ENCODE assay signal across 8 cellular contexts in the genomic region with DNA sequence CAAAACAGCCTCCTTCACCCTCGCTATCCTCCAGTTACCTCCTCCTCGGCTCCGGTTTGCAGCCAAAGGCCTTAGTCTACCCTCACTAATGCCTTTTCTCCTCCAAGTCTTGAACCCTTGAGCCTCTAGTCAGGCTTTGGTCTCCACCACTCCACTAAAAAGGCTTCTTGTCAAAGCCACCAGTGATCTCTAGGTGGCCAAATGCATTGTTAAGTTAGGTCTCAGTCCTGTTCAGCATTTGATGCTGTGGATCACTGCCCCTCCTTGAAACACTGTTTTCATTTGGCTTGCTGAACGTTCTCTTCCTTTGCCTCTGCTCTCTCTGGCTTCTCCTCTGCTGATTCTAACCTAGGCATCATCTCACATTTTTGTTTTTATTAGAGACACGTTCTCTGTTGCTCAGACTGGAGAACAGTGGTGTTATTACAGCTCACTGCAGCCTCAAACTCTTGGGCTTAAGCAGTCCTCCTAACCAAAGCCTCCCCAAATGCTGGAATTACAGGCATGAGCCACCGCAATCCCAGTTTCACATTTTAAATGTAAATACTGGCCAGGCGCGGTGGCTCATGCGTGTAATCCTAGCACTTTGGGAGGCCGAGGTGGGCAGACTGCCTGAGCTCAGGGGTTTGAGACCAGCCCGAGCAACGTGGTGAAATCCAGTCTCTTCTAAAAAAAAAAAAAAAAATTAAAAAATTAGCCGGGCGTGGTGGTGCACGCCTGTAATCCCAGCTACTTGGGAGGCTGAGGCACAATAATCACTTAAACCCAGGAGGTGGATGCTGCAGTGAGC. TPM values are rescaled to one million over a fixed set of nuclear protein-coding genes. Genes with fewer than 3 reads are reported as not detected.
DNase-seq lines count a peak whose midpoint lies in the region; ATAC-seq, FAIRE-seq and TF ChIP-seq lines count a peak whose summit lies in the region.

No MANE protein-coding gene starts in this region.

- H3K27ac ChIP-seq in DOHH2 (ENCODE audit: low read depth, low read length): no peak overlapping the region
- no peak overlapping the region for H3K27ac ChIP-seq in duodenal mucosa (ENCODE audit: low read depth, low read length)

- ATAC-seq in HG03432 (IDR thresholded peaks at IDR 0.05; ENCODE audit: unreplicated experiment): no peak

- peak overlapping the region; percentile 80 for H3K27ac Mint-ChIP-seq in osteocyte (ENCODE audit: unreplicated experiment)

- peak overlapping the region; percentile 78 for H3K4me3 Mint-ChIP-seq in osteocyte (ENCODE audit: unreplicated experiment)

- H3K4me3 ChIP-seq in DOHH2 (ENCODE audit: low read length) (peak overlapping the region; percentile 98), duodenal mucosa (ENCODE audit: low read depth in 1 of 2, low read length in 2 of 2) (peak overlapping the region; percentile 53 to 61)

- H3K27me3 Mint-ChIP-seq in osteocyte (ENCODE audit: unreplicated experiment): no peaks in the 10 kb centered on the region

- no peaks in the 10 kb centered on the region for H3F3A ChIP-seq in DOHH2 (ENCODE audit: control insufficient read depth, insufficient read depth)

- H3K9me3 ChIP-seq in DOHH2 (ENCODE audit: control insufficient read depth, insufficient read depth, low read length) (no peaks in the 10 kb centered on the region), duodenal mucosa (ENCODE audit: control insufficient read depth in 1 of 2, low read length in 2 of 2) (no peaks in the 10 kb centered on the region)

- H3K4me1 Mint-ChIP-seq in osteocyte (ENCODE audit: unreplicated experiment): peaks cover 10% of the 10 kb centered on the region

- no peak for TF ChIP-seq CTCF in DOHH2 (IDR thresholded peaks at IDR 0.05; ENCODE audit: low read depth, low read length, poor library complexity, severe bottlenecking)
- TF ChIP-seq CTCF in osteocyte (IDR thresholded peaks at IDR 0.05): no peak

- no peaks in the 10 kb centered on the region for H3K9me3 Mint-ChIP-seq in osteocyte (ENCODE audit: unreplicated experiment)

- H3K4me2 ChIP-seq in DOHH2 (ENCODE audit: low read length): peak overlapping the region; percentile 80

- H3K36me3 ChIP-seq in DOHH2 (ENCODE audit: control insufficient read depth, low read length) (peaks cover 37% of the 10 kb centered on the region), duodenal mucosa (ENCODE audit: control insufficient read depth in 1 of 2, insufficient read depth in 2 of 2, low read length in 2 of 2) (peaks cover 6 to 8% of the 10 kb centered on the region in 2 donors)

- peaks cover 50% of the 10 kb centered on the region for H3K79me2 ChIP-seq in DOHH2 (ENCODE audit: control insufficient read depth, low read length)

- no peak for FAIRE-seq in urothelium cell line (lab: Jason Lieb, UNC)

- H3K27me3 ChIP-seq in DOHH2 (ENCODE audit: control insufficient read depth, low read length): no peaks in the 10 kb centered on the region
- no peaks in the 10 kb centered on the region for H3K27me3 ChIP-seq in duodenal mucosa (ENCODE audit: control insufficient read depth in 1 of 2, insufficient read depth in 2 of 2, low read length in 2 of 2)

- H3K4me1 ChIP-seq in DOHH2 (ENCODE audit: control insufficient read depth, low read length) (peaks cover 33% of the 10 kb centered on the region), duodenal mucosa (ENCODE audit: control insufficient read depth in 1 of 2, insufficient read depth in 2 of 2, low read length in 2 of 2) (peaks cover 6 to 11% of the 10 kb centered on the region in 2 donors)

- DNase-seq in M059J (ENCODE audit: low read depth): peak; percentile 9
- DNase-seq in osteocyte (ENCODE audit: extremely low spot score, unreplicated experiment): no peak
- DNase-seq in urothelium cell line (ENCODE audit: low spot score): no peak
- no peak for DNase-seq in RPMI8226
- no peak for DNase-seq in medulla oblongata (ENCODE audit: extremely low spot score)

- no peaks in the 10 kb centered on the region for H4K20me1 ChIP-seq in DOHH2 (ENCODE audit: control insufficient read depth, insufficient read depth, low read depth, low read length)

- no peaks in the 10 kb centered on the region for H3K9me2 ChIP-seq in DOHH2 (replicated peaks; ENCODE audit: control insufficient read depth, low read length)

- peak overlapping the region; percentile 16 to 34 for H3K9ac ChIP-seq in duodenal mucosa (ENCODE audit: low read depth in 1 of 2, low read length in 2 of 2)

- peaks cover 13% of the 10 kb centered on the region for H3K36me3 Mint-ChIP-seq in osteocyte (ENCODE audit: unreplicated experiment)

RNA-seq across cellular contexts. Expression of a gene that starts 1.1 kb away (rescaled TPM):
- 16.5 and 16.7 TPM in 2 replicates for total RNA-seq in M059J (2014; rRNA removed; shearing (Covaris generic))
- 20.4 and 29.7 TPM in 2 replicates for total RNA-seq in osteocyte

RNA-seq across cellular contexts. Expression of a gene that starts 16.1 kb away (rescaled TPM):
- 1.1 and 3.5 TPM in 2 replicates for total RNA-seq in M059J (2014; rRNA removed; shearing (Covaris generic))
- 124 and 138 TPM in 2 replicates for total RNA-seq in osteocyte

RNA-seq across cellular contexts. Expression of a gene that starts 42.0 kb away (rescaled TPM):
- not detected in 2 replicates for total RNA-seq in M059J (2014; rRNA removed; shearing (Covaris generic))
- 0.51 TPM in 1 of 2 replicates, not detected in the other for total RNA-seq in osteocyte

RNA-seq across cellular contexts. Expression of a gene that starts 48.2 kb away (rescaled TPM):
- not detected in 2 replicates for total RNA-seq in M059J (2014; rRNA removed; shearing (Covaris generic))
- not detected in 2 replicates for total RNA-seq in osteocyte

RNA-seq across cellular contexts. Expression of a gene that starts 55.0 kb away (rescaled TPM):
- 0.91 and 1.2 TPM in 2 replicates for total RNA-seq in M059J (2014; rRNA removed; shearing (Covaris generic))
- total RNA-seq in osteocyte: 10.4 and 11.4 TPM in 2 replicates

Comparison
In these comparisons a context has a peak if more than half of its experiments do, and no peak if none do; other contexts are left out.
1. RNA of a gene that starts 16.1 kb away (total RNA-seq): 124 to 138 TPM in osteocyte; 1.1 to 3.5 TPM in M059J; every median in the first group is over 10 times any median in the second.